22 cellular contexts compared by ENCODE assay signal in the genomic region with DNA sequence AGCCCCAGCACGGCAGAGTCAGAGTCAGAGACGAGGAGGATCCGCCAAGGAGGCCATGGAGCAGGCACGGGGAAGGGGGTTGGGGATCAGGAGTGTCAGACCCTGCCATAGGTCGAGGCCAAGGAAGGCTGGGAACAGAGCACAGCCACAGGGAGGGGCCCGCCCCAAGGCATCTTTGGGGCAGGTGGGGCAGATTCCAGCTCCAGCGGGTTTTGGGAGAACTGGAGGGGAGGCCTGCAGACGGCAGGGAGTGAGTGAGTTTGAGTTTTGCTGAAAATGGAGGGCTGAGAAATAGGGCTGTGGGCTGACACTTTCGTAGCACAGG. TPM values are rescaled to one million over a fixed set of nuclear protein-coding genes. Genes with fewer than 3 reads are reported as not detected.
A peak's percentile ranks its signal among the peaks of the same experiment; 100 is the strongest.
DNase-seq lines count a peak whose midpoint lies in the region; ATAC-seq, FAIRE-seq and TF ChIP-seq lines count a peak whose summit lies in the region.
"Had no signal": no experiment of that assay in that cellular context is flagged by ENCODE, and none has a peak within 500 bp of the region (broad histone marks: within the 10 kb centered on the region; RNA-seq: fewer than 3 reads in every experiment).

No MANE protein-coding gene starts in this region.

- 64 to 73% methylated on average over 9 of the region's 9 CpGs for WGBS in heart right ventricle, 2 donors

- TF ChIP-seq CTCF in heart right ventricle (IDR thresholded peaks at IDR 0.05) (no peak), astrocyte (IDR thresholded peaks at IDR 0.05; ENCODE audit: insufficient read depth, low read depth, low read length) (no peak), lower lobe of right lung (IDR thresholded peaks at IDR 0.05) (no peak)

- H4K20me1 ChIP-seq in astrocyte (ENCODE audit: insufficient read depth, low read length), result peaks cover 19% of the 10 kb centered on the region

- H2AFZ ChIP-seq in astrocyte (ENCODE audit: low read depth, low read length), result no peak overlapping the region

- H3K9me3 ChIP-seq in heart right ventricle (peaks cover 0 to 10% (median 1%) of the 10 kb centered on the region in 11 donors), astrocyte (ENCODE audit: insufficient read depth, low read depth, low read length) (no peaks in the 10 kb centered on the region), lower lobe of right lung (peaks cover 2% of the 10 kb centered on the region), stomach smooth muscle (ENCODE audit: control insufficient read depth in 2 of 2, low read length in 2 of 2) (no peaks in the 10 kb centered on the region)
- H3K9me3 ChIP-seq: BE2C, HAP-1, MG63, SJCRH30 had no signal

- H3K27me3 Mint-ChIP-seq in astrocyte (ENCODE audit: low read depth, unreplicated experiment), result peaks cover 28% of the 10 kb centered on the region

- H3K36me3 ChIP-seq in heart right ventricle (no peaks in the 10 kb centered on the region), astrocyte (ENCODE audit: insufficient read depth, low read length) (no peaks in the 10 kb centered on the region), lower lobe of right lung (no peaks in the 10 kb centered on the region), stomach smooth muscle (ENCODE audit: control insufficient read depth in 2 of 2, insufficient read depth in 2 of 2, low read length in 2 of 2) (no peaks in the 10 kb centered on the region)
- H3K36me3 ChIP-seq: BE2C, HAP-1, MG63, SJCRH30 had no signal

- H3K27ac ChIP-seq in heart right ventricle, result no peak overlapping the region
- H3K27ac ChIP-seq in astrocyte (ENCODE audit: low read depth, low read length), result no peak overlapping the region
- no peak overlapping the region for H3K27ac ChIP-seq in lower lobe of right lung
- H3K27ac ChIP-seq in stomach smooth muscle (ENCODE audit: low read length), result peak overlapping the region; percentile 60
- H3K27ac ChIP-seq: RWPE1, SJCRH30 had no signal

- no peaks in the 10 kb centered on the region for H3K79me2 ChIP-seq in astrocyte (ENCODE audit: insufficient read depth, low read length)

- intact Hi-C loops in Right ventricle myocardium inferior (cut with DNase I) (no loop called here), heart right ventricle (cut with DNase I) (loop anchor here in 1 of 10 donors (5.0 kb wide), 1 partner anchor 57 kb away; no protein-coding TSS in a partner anchor), lower lobe of right lung (cut with DNase I) (no loop called here)

- peaks cover 4% of the 10 kb centered on the region for H3K9me3 Mint-ChIP-seq in astrocyte (ENCODE audit: unreplicated experiment)
- H3K9me3 Mint-ChIP-seq: CD8-positive, alpha-beta T cell had no signal

- no peak overlapping the region for H3K4me3 Mint-ChIP-seq in astrocyte (ENCODE audit: unreplicated experiment)
- H3K4me3 Mint-ChIP-seq: CD8-positive, alpha-beta T cell had no signal

- no peak overlapping the region for H3K4me2 ChIP-seq in astrocyte (ENCODE audit: low read length)

- no peak overlapping the region for H3K4me3 ChIP-seq in heart right ventricle
- no peak overlapping the region for H3K4me3 ChIP-seq in astrocyte (ENCODE audit: insufficient read depth, low read depth, low read length)
- no peak overlapping the region for H3K4me3 ChIP-seq in lower lobe of right lung
- no peak overlapping the region for H3K4me3 ChIP-seq in stomach smooth muscle (ENCODE audit: low read length in 2 of 2)
- H3K4me3 ChIP-seq: HAP-1, MG63, SJCRH30 had no signal

- peaks cover 2% of the 10 kb centered on the region for H3K4me1 Mint-ChIP-seq in astrocyte (ENCODE audit: low read depth, unreplicated experiment)

- H3K27me3 ChIP-seq in heart right ventricle (peaks cover 0 to 8% (median 0%) of the 10 kb centered on the region in 7 donors), astrocyte (ENCODE audit: insufficient read depth, low read length) (peaks cover 13% of the 10 kb centered on the region), lower lobe of right lung (ENCODE audit: low read depth) (no peaks in the 10 kb centered on the region), stomach smooth muscle (ENCODE audit: control insufficient read depth in 1 of 2, insufficient read depth in 2 of 2, low read length in 2 of 2) (peaks cover 0 to 2% of the 10 kb centered on the region in 2 donors)
- H3K27me3 ChIP-seq: BE2C, MG63, SJCRH30 had no signal

- no peak for ATAC-seq in Right ventricle myocardium inferior
- ATAC-seq in heart right ventricle, result no peak
- ATAC-seq in lower lobe of right lung, result no peak
- no peak for ATAC-seq in HG03175 (IDR thresholded peaks at IDR 0.05; ENCODE audit: unreplicated experiment)
- no peak for ATAC-seq in HG02571 (IDR thresholded peaks at IDR 0.05; ENCODE audit: unreplicated experiment)
- ATAC-seq: CD8-positive, alpha-beta T cell; PC-3 had no signal

- peaks cover 5% of the 10 kb centered on the region for H3K36me3 Mint-ChIP-seq in astrocyte (ENCODE audit: low read depth, unreplicated experiment)
- H3K36me3 Mint-ChIP-seq: CD8-positive, alpha-beta T cell had no signal

- DNase-seq in Right ventricle myocardium inferior (ENCODE audit: missing footprints) (peak; percentile 27), heart right ventricle (no peak), astrocyte (ENCODE audit: low read depth) (no peak), lower lobe of right lung (peak; percentile 10)
- no peak for DNase-seq in activated CD4-positive, CD25-positive, alpha-beta regulatory T cell treated with anti-CD3 and anti-CD28 coated beads, Interleukin-2, amount 50 U/mL, for 72 hours
- DNase-seq: Calu3; CD8-positive, alpha-beta T cell; EL; Kasumi-1; MG63; NCI-H1048; NCI-H1930; NCI-H526; PC-3 had no signal

- peaks cover 0 to 15% (median 6%) of the 10 kb centered on the region in 9 donors for H3K4me1 ChIP-seq in heart right ventricle
- no peaks in the 10 kb centered on the region for H3K4me1 ChIP-seq in astrocyte (ENCODE audit: insufficient read depth, low read length)
- H3K4me1 ChIP-seq in lower lobe of right lung, result no peaks in the 10 kb centered on the region
- H3K4me1 ChIP-seq in stomach smooth muscle (ENCODE audit: control insufficient read depth, insufficient read depth, low read length), result peaks cover 17% of the 10 kb centered on the region
- H3K4me1 ChIP-seq: BE2C, HAP-1, SJCRH30 had no signal

- H3K9ac ChIP-seq in astrocyte (ENCODE audit: low read length) (no peak overlapping the region), stomach smooth muscle (ENCODE audit: low read length in 2 of 2) (no peak overlapping the region)

- FAIRE-seq in astrocyte (lab: Jason Lieb, UNC), result no peak
- FAIRE-seq: GM12891 had no signal

- peak overlapping the region; percentile 41 for H3K27ac Mint-ChIP-seq in astrocyte (ENCODE audit: unreplicated experiment)
- H3K27ac Mint-ChIP-seq: CD8-positive, alpha-beta T cell had no signal

RNA-seq across cellular contexts. Expression of a gene that starts 13.6 kb away (rescaled TPM):
- 7.0 TPM for total RNA-seq in Right ventricle myocardium inferior
- 1 to 10 TPM; 2.7 to 7.7 (median 5.7) TPM for total RNA-seq in heart right ventricle
- polyA plus RNA-seq in heart right ventricle, result 1 to 10 TPM; 4.7 to 8.9 TPM
- 12.3 and 13.6 TPM in 2 replicates for total RNA-seq in astrocyte
- 14.1 TPM for total RNA-seq in lower lobe of right lung

RNA-seq across cellular contexts. Expression of a gene that starts 37.8 kb away (rescaled TPM):
- total RNA-seq in Right ventricle myocardium inferior (4.2 TPM), heart right ventricle (1 to 10 TPM; 3.0 to 8.1 (median 4.7) TPM), astrocyte (7.8 and 8.0 TPM in 2 replicates), lower lobe of right lung (15.5 TPM)
- 1 to 10 TPM; 3.5 to 6.0 TPM for polyA plus RNA-seq in heart right ventricle

Comparison
In these comparisons a context has a peak if more than half of its experiments do, and no peak if none do; other contexts are left out.
1. DNase-seq: peak in Right ventricle myocardium inferior (single experiment) and lower lobe of right lung (single experiment); none in heart right ventricle (0 of 2), astrocyte (single experiment) and activated CD4-positive, CD25-positive, alpha-beta regulatory T cell treated with anti-CD3 and anti-CD28 coated beads, Interleukin-2, amount 50 U/mL, for 72 hours (single experiment).